8 cellular contexts compared by ENCODE assay signal in genomic region chr1:153545067-153546055, GRCh38. TPM values are rescaled to one million over a fixed set of nuclear protein-coding genes. Genes with fewer than 3 reads are reported as not detected.
DNase-seq lines count a peak whose midpoint lies in the region; ATAC-seq and TF ChIP-seq lines count a peak whose summit lies in the region.

Gene S100A4 (minus strand): TSS chr1:153545806. CDS start chr1:153544794, 1,012 bp downstream.

- H4K20me1 ChIP-seq in GM23248 (ENCODE audit: insufficient read depth) = no peaks in the 10 kb centered on the region

- in situ Hi-C loops in GM23248 (cut with MboI) = no loop called here

- DNase-seq in GM23248 (peak; percentile 96), NCI-H146 treated with DMSO at 0.1 percent for 48 hours (lab: John Stamatoyannopoulos, UW; ENCODE audit: unreplicated experiment) (peak; percentile 68), T-helper 2 cell (peak; percentile 49 to 98 (median 77)), amniotic epithelial cell (ENCODE audit: low read depth) (peak; percentile 95), right cardiac atrium (peak; percentile 96 to 98 (median 98)), renal cortical epithelial cell (ENCODE audit: low read depth) (peak; percentile 91), uterus (peak; percentile 95 to 97)

- H3K27me3 ChIP-seq in GM23248 (replicated peaks; ENCODE audit: insufficient read depth) (no peaks in the 10 kb centered on the region), right cardiac atrium (ENCODE audit: control insufficient read depth, insufficient read depth) (no peaks in the 10 kb centered on the region), uterus (no peaks in the 10 kb centered on the region)

- TF ChIP-seq POLR2A in uterus (IDR thresholded peaks at IDR 0.05) = peak; percentile 39 to 83

- no peaks in the 10 kb centered on the region for H3K9me2 ChIP-seq in GM23248 (ENCODE audit: insufficient read depth)

- H3K4me3 ChIP-seq in GM23248 = peak within 1 kb of the TSS; percentile 74
- H3K4me3 ChIP-seq in right cardiac atrium (ENCODE audit: low read length) = peak within 1 kb of the TSS; percentile 38
- peak within 1 kb of the TSS; percentile 12 to 38 for H3K4me3 ChIP-seq in uterus

- H3K4me1 ChIP-seq in GM23248 (ENCODE audit: insufficient read depth) (peaks cover 80% of the 10 kb centered on the region), right cardiac atrium (ENCODE audit: control insufficient read depth, insufficient read depth, low read length) (peaks cover 20% of the 10 kb centered on the region), uterus (peaks cover 14 to 31% of the 10 kb centered on the region in 2 donors)

- H3K36me3 ChIP-seq in GM23248 (ENCODE audit: low read depth) (no peaks in the 10 kb centered on the region), uterus (no peaks in the 10 kb centered on the region)

- intact Hi-C loops in right cardiac atrium (cut with DNase I) = no loop called here
- intact Hi-C loops in uterus (cut with DNase I; ENCODE audit: low total_unique reads) = no loop called here

- ATAC-seq in right cardiac atrium = peak; percentile 88 to 89

- peaks cover 22% of the 10 kb centered on the region for H3K79me2 ChIP-seq in GM23248 (ENCODE audit: insufficient read depth)

- H2AFZ ChIP-seq in GM23248 = peak within 1 kb of the TSS; percentile 43

- no peak for TF ChIP-seq CTCF in C4-2B (conservative IDR thresholded peaks at IDR 0.05)
- no peak for TF ChIP-seq CTCF in uterus (IDR thresholded peaks at IDR 0.05)

- H3F3A ChIP-seq in GM23248 (ENCODE audit: insufficient read depth) = peaks cover 49% of the 10 kb centered on the region

- H3K9me3 ChIP-seq in GM23248 (ENCODE audit: low read depth) (no peaks in the 10 kb centered on the region), right cardiac atrium (ENCODE audit: control insufficient read depth, low read length) (no peaks in the 10 kb centered on the region), uterus (no peaks in the 10 kb centered on the region)

- peak within 1 kb of the TSS; percentile 87 for H3K9ac ChIP-seq in GM23248

- 2% methylated on average over 18 to 19 of the region's 19 CpGs for WGBS in GM23248 (ENCODE audit: low coverage in 1 of 2, low lambda C conversion rate in 2 of 2, missing lambda C conversion rate in 2 of 2), 2 experiments
- 39% methylated on average over 19 of the region's 19 CpGs for WGBS in right cardiac atrium

- peak within 1 kb of the TSS; percentile 89 for H3K4me2 ChIP-seq in GM23248 (ENCODE audit: unreplicated experiment)

- H3K27ac ChIP-seq in C4-2B (peak within 1 kb of the TSS; percentile 37), GM23248 (peak within 1 kb of the TSS; percentile 92), right cardiac atrium (ENCODE audit: low read length) (peak within 1 kb of the TSS; percentile 58), uterus (peak within 1 kb of the TSS; percentile 86 to 94)

RNA-seq across cellular contexts. Expression of gene S100A4, which starts in this region (rescaled TPM):
- 236 and 249 TPM in 2 replicates for total RNA-seq in GM23248 (2014; rRNA removed; shearing (Covaris generic))
- polyA plus RNA-seq in GM23248 (2016; fragmentation: Nextera tagmentation; extraction: Ambion mirVana) = 608 and 610 TPM in 2 replicates
- 100 to 1,000 TPM in 3 of 4 donors, 10 to 100 TPM in 1; 95.9 to 243 (median 148) TPM for total RNA-seq in right cardiac atrium
- 329 TPM for polyA plus RNA-seq in right cardiac atrium
- total RNA-seq in renal cortical epithelial cell = 7.6 and 303 TPM in 2 replicates
- 100 to 1,000 TPM in 3 of 4 donors, 10 to 100 TPM in 1; 58.9 to 226 (median 155) TPM for total RNA-seq in uterus

Comparison
In these comparisons a context has a peak if more than half of its experiments do, and no peak if none do; other contexts are left out.
1. Peak in every context shown above with its lines: DNase-seq, ATAC-seq, H3K4me3 ChIP-seq and H3K27ac ChIP-seq.
2. H3K27ac ChIP-seq: peak in every context shown above with its lines; median percentile 92 in GM23248; 90 in uterus; 58 in right cardiac atrium; 37 in C4-2B.